ENCODE assay signal across 16 cellular contexts in the genomic region with DNA sequence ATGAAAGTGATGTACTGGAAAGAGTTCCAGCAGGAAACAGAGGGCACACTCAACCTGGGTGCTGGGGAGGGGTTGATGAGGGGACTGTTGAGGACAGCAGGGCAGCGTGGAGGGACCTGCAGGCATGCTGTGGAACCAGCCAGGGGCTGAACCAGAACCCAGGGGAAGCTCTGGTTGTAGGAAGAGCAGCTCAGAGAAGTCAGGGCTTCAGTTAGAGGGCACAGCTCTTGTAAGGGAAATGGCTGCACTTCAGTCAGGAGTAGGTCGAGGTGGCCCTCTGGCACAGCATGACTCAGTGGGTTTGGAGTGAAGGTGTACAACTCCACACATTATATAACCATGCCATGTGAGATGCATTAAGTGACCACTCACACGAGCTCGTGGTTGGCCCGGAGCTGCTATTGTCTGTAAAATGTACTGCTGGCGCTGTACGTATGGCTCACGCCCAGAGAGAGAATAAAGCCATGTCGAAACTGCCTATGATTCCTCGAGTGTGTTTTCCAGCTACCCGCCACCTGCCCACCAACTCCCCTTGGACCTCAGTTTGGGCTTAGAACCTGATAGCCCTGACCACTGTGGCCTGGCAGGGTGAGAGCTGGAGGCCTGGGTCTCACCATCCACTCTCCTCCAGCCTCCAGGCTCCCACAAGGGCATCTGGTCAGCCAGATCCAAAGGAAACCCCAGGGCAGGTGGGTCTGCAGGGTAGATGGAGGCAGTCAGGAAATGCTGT.
"Had no signal": no experiment of that assay in that cellular context is flagged by ENCODE, and none has a peak within 500 bp of the region (broad histone marks: within the 10 kb centered on the region; RNA-seq: fewer than 3 reads in every experiment).

No MANE protein-coding gene starts in this region.

- H3K9me3 ChIP-seq: ascending aorta, gastroesophageal sphincter, psoas muscle, thyroid gland had no signal

- H3K4me1 ChIP-seq: ascending aorta, gastroesophageal sphincter, psoas muscle, sigmoid colon, thyroid gland had no signal

- FAIRE-seq: colon, TTC549 had no signal

- H3K27ac ChIP-seq: ascending aorta, epithelial cell of prostate, gastroesophageal sphincter, psoas muscle, sigmoid colon, thyroid gland had no signal

- H3K36me3 ChIP-seq: ascending aorta, gastroesophageal sphincter, sigmoid colon, thyroid gland had no signal

- H3K4me3 ChIP-seq: ascending aorta, gastroesophageal sphincter, psoas muscle, sigmoid colon, thyroid gland had no signal

- H3K27me3 ChIP-seq: ascending aorta, sigmoid colon, thyroid gland had no signal

- ATAC-seq: gastroesophageal sphincter, psoas muscle had no signal

- DNase-seq: activated B cell treated with CpG ODN at 0.5 μM for 24 hours; activated CD4-positive, alpha-beta T cell treated with anti-CD3 and anti-CD28 coated beads, Interleukin-2, amount 50 U/mL, for 1 hour; activated naive CD4-positive, alpha-beta T cell; effector memory CD4-positive, alpha-beta T cell; nucleus accumbens; psoas muscle; SHP77 treated with DMSO at 0.1 percent for 48 hours; sigmoid colon; stimulated activated CD4-positive, alpha-beta T cell treated with anti-CD3 and anti-CD28 coated beads, Interleukin-12 subunit alpha, Interleukin-12 subunit beta, amount 100 ng/mL, for 4 hours; stimulated activated CD4-positive, alpha-beta T cell treated with anti-CD3 and anti-CD28 coated beads, Interleukin-4, amount 100 ng/mL, for 1 hour; thyroid gland had no signal
